Comparison of ENCODE assay signal across 1 cellular context in genomic region chr12:122974892-122975789, GRCh38.
A peak's percentile ranks its signal among the peaks of the same experiment; 100 is the strongest.
TF ChIP-seq lines count a peak whose summit lies in the region.

OGFOD2 (plus strand) TSS chr12:122975244; CDS start chr12:122975252, 8 bp downstream.

TF ChIP-seq in GM12878, 131 proteins besides CTCF, POLR2A, EP300 and RAD21 (continued from another document):
- no peak for TF ChIP-seq ZZZ3 (IDR thresholded peaks at IDR 0.05; ENCODE audit: control insufficient read depth, insufficient read length, low read depth)
- 0 out of 2 replicates have a peak, but pooled peaks have one; percentile 39 for TF ChIP-seq ZNF207 (IDR thresholded peaks at IDR 0.05; ENCODE audit: borderline replicate concordance)
- peak; percentile 99 for TF ChIP-seq JUNB (IDR thresholded peaks at IDR 0.05)
- no peak; the same call in 1 of the 2 replicates for TF ChIP-seq ASH2L (IDR thresholded peaks at IDR 0.05; ENCODE audit: borderline replicate concordance, low read depth)
- peak; percentile 54 for TF ChIP-seq HCFC1 (IDR thresholded peaks at IDR 0.05; ENCODE audit: low read length)
- peak; percentile 26; the same call in 1 of the 2 replicates for TF ChIP-seq PML (IDR thresholded peaks at IDR 0.05; ENCODE audit: low read length)
- 0 out of 2 replicates have a peak, but pooled peaks have one; percentile 17 for TF ChIP-seq STAT1 (conservative IDR thresholded peaks at IDR 0.05)
- TF ChIP-seq ZBTB40 (IDR thresholded peaks at IDR 0.05; ENCODE audit: borderline replicate concordance), result peak; percentile 84; the same call in 1 of the 2 replicates
- TF ChIP-seq NFYA (IDR thresholded peaks at IDR 0.05; ENCODE audit: borderline replicate concordance, low read depth, low read length), result no peak
- no peak for TF ChIP-seq SMARCA5 (IDR thresholded peaks at IDR 0.05)
- peak; percentile 58; the same call in 1 of the 2 replicates for TF ChIP-seq BMI1 (IDR thresholded peaks at IDR 0.05; ENCODE audit: borderline replicate concordance)
- peak; percentile 66 for TF ChIP-seq E2F4 (IDR thresholded peaks at IDR 0.05; ENCODE audit: low read depth, low read length)
- TF ChIP-seq ZBTB11 (CRISPR knock-in tag; IDR thresholded peaks at IDR 0.05), result peak; percentile 50; the same call in 1 of the 2 replicates
TF ChIP-seq in GM12878: peak in this region for 45.
